ENCODE assay signal across 9 cellular contexts in genomic region chr14:69657961-69658360, GRCh38. TPM values are rescaled to one million over a fixed set of nuclear protein-coding genes. Genes with fewer than 3 reads are reported as not detected.
A peak's percentile ranks its signal among the peaks of the same experiment; 100 is the strongest.
DNase-seq lines count a peak whose midpoint lies in the region; ATAC-seq, FAIRE-seq and TF ChIP-seq lines count a peak whose summit lies in the region.
"Had no signal": no experiment of that assay in that cellular context is flagged by ENCODE, and none has a peak within 500 bp of the region (broad histone marks: within the 10 kb centered on the region; RNA-seq: fewer than 3 reads in every experiment).

No MANE protein-coding gene starts in this region.

- H3K27ac ChIP-seq in keratinocyte (ENCODE audit: control insufficient read depth, insufficient read depth, low read length) (peak overlapping the region; percentile 91), thoracic aorta (peak overlapping the region in 1 of 2 donors; percentile 25)

- H3K9ac ChIP-seq in keratinocyte (ENCODE audit: control insufficient read depth, extremely low read depth, insufficient read depth, low read length): peak overlapping the region; percentile 77

- TF ChIP-seq POLR2A in GM18505 (IDR thresholded peaks at IDR 0.05; ENCODE audit: borderline replicate concordance, extremely low read depth, insufficient read depth, insufficient read length): no peak

- TF ChIP-seq CTCF in keratinocyte (optimal IDR thresholded peaks at IDR 0.05 in 1 of 3, IDR thresholded peaks at IDR 0.05 in 1 of 3, conservative IDR thresholded peaks at IDR 0.05 in 1 of 3; ENCODE audit: extremely low read depth in 1 of 3, insufficient read depth in 2 of 3, low read length in 3 of 3) (no peak), thoracic aorta (IDR thresholded peaks at IDR 0.05) (no peak), GM20000 (IDR thresholded peaks at IDR 0.05; ENCODE audit: extremely low read depth, missing control alignments) (no peak)

- H3K4me3 ChIP-seq in keratinocyte (ENCODE audit: control insufficient read depth in 2 of 3, extremely low read depth in 1 of 3, insufficient read depth in 2 of 3, low read depth in 1 of 3, low read length in 3 of 3): peak overlapping the region in 2 of 3 experiments; percentile 43 to 52
- H3K4me3 ChIP-seq in thoracic aorta: peak overlapping the region; percentile 16
- H3K4me3 ChIP-seq: A549 had no signal

- DNase-seq in NCI-H82 (lab: John Stamatoyannopoulos, UW) (peak; percentile 53), NCI-H82 treated with DMSO at 0.1 percent for 48 hours (lab: John Stamatoyannopoulos, UW; ENCODE audit: unreplicated experiment) (no peak), amniotic epithelial cell (ENCODE audit: low read depth) (peak; percentile 35), keratinocyte (ENCODE audit: low read depth, low spot score) (peak; percentile 55), thoracic aorta (ENCODE audit: low spot score) (no peak), GM20000 (ENCODE audit: low spot score) (no peak)
- no peak for DNase-seq in activated T-cell treated with anti-CD3 and anti-CD28 coated beads, Interleukin-2, amount 50 U/mL, for 1 hour

- ATAC-seq in thoracic aorta (ENCODE audit: insufficient number of reproducible peaks, low FRiP score, low read depth) (no peak), GM18505 (IDR thresholded peaks at IDR 0.05; ENCODE audit: unreplicated experiment) (no peak)

- FAIRE-seq in keratinocyte (lab: Jason Lieb, UNC): peak; percentile 73
- FAIRE-seq: A549 had no signal

- H2AFZ ChIP-seq in keratinocyte (ENCODE audit: control insufficient read depth, low read length): peak overlapping the region; percentile 40

- dilution Hi-C loops in keratinocyte (cut with MboI; ENCODE audit: extremely low pct_ligation_motif_present, low sequenced_read_pairs): no loop called here

- H3K4me2 ChIP-seq in keratinocyte (ENCODE audit: control insufficient read depth, extremely low read depth, insufficient read depth, low read depth, low read length): peak overlapping the region; percentile 75
- H3K4me2 ChIP-seq: A549 had no signal

- H3K9me3 ChIP-seq in keratinocyte (ENCODE audit: control insufficient read depth, low read depth, low read length) (no peaks in the 10 kb centered on the region), thoracic aorta (no peaks in the 10 kb centered on the region)
- H3K9me3 ChIP-seq: A549 had no signal

- H3K27me3 ChIP-seq in keratinocyte (ENCODE audit: control insufficient read depth, extremely low read depth, insufficient read depth, low read length): no peaks in the 10 kb centered on the region
- H3K27me3 ChIP-seq in thoracic aorta (replicated peaks; ENCODE audit: insufficient read depth): no peaks in the 10 kb centered on the region

- H3K79me2 ChIP-seq in keratinocyte (ENCODE audit: control insufficient read depth, insufficient read depth, low read length): peaks cover 29% of the 10 kb centered on the region

- H3K9me1 ChIP-seq in keratinocyte (ENCODE audit: control insufficient read depth, extremely low read depth, insufficient read depth, low read length): peaks cover 2% of the 10 kb centered on the region

- peaks cover 44% of the 10 kb centered on the region for H3K4me1 ChIP-seq in keratinocyte (ENCODE audit: control insufficient read depth, extremely low read depth, insufficient read depth, low read length)
- peaks cover 33 to 70% of the 10 kb centered on the region in 2 donors for H3K4me1 ChIP-seq in thoracic aorta (ENCODE audit: control insufficient read depth in 1 of 2, low read depth in 2 of 2)

- peaks cover 1 to 7% of the 10 kb centered on the region in 2 experiments for H3K36me3 ChIP-seq in keratinocyte (ENCODE audit: control insufficient read depth in 2 of 2, extremely low read depth in 1 of 2, insufficient read depth in 2 of 2, low read length in 2 of 2)
- H3K36me3 ChIP-seq in thoracic aorta: no peaks in the 10 kb centered on the region

- H4K20me1 ChIP-seq in keratinocyte (ENCODE audit: control insufficient read depth, extremely low read depth, insufficient read depth, low read length): no peaks in the 10 kb centered on the region

RNA-seq across cellular contexts. Expression of gene SUSD6, which starts 46.6 kb away (rescaled TPM):
- 10.5 to 12.8 TPM (median 12.0 TPM) in 3 replicates for polyA plus RNA-seq in keratinocyte
- polyA plus RNA-seq in keratinocyte (2011; ENCODE audit: low read depth): 9.1 TPM
- polyA plus RNA-seq in keratinocyte (2011; cell fraction: cytosol; rRNA removed): 4.2 and 5.2 TPM in 2 replicates
- polyA plus RNA-seq in keratinocyte (2011; cell fraction: nucleus; rRNA removed): 42.5 and 45.1 TPM in 2 replicates
- polyA plus RNA-seq in keratinocyte (2012; ENCODE audit: low replicate concordance): 9.9 and 16.3 TPM in 2 replicates
- polyA minus RNA-seq in keratinocyte: 17.4 to 22.2 TPM (median 19.8 TPM) in 3 replicates
- 7.5 TPM for polyA minus RNA-seq in keratinocyte (2011; cell fraction: cytosol; rRNA and poly(A)+ RNA removed)
- 26.7 and 33.3 TPM in 2 replicates for polyA minus RNA-seq in keratinocyte (2011; cell fraction: nucleus; rRNA and poly(A)+ RNA removed)
- 10 to 100 TPM; 51.7 to 80.1 TPM for total RNA-seq in thoracic aorta

Comparison
In these comparisons a context has a peak if more than half of its experiments do, and no peak if none do; other contexts are left out.
1. DNase-seq: peak in NCI-H82 (single experiment), amniotic epithelial cell (single experiment) and keratinocyte (single experiment); none in NCI-H82 treated with DMSO at 0.1 percent for 48 hours (single experiment), thoracic aorta (single experiment), GM20000 (single experiment) and activated T-cell treated with anti-CD3 and anti-CD28 coated beads, Interleukin-2, amount 50 U/mL, for 1 hour (single experiment).